9 cellular contexts compared by ENCODE assay signal in genomic region chr7:73681031-73681430, GRCh38. TPM values are rescaled to one million over a fixed set of nuclear protein-coding genes. Genes with fewer than 3 reads are reported as not detected.
DNase-seq lines count a peak whose midpoint lies in the region; ATAC-seq and TF ChIP-seq lines count a peak whose summit lies in the region.
"Had no signal": no experiment of that assay in that cellular context is flagged by ENCODE, and none has a peak within 500 bp of the region (broad histone marks: within the 10 kb centered on the region; RNA-seq: fewer than 3 reads in every experiment).

No MANE protein-coding gene starts in this region.

- H3K36me3 ChIP-seq in Caco-2 (ENCODE audit: control insufficient read depth, insufficient read depth, low read length): peaks cover 3% of the 10 kb centered on the region; the same call in 1 of the 2 replicates
- no peaks in the 10 kb centered on the region for H3K36me3 ChIP-seq in Loucy (ENCODE audit: insufficient read depth, low read length)
- no peaks in the 10 kb centered on the region for H3K36me3 ChIP-seq in mammary epithelial cell (ENCODE audit: insufficient read depth, low read length)
- H3K36me3 ChIP-seq in spleen: peaks cover 0 to 29% (median 9%) of the 10 kb centered on the region in 6 donors

- WGBS in mammary epithelial cell (ENCODE audit: low coverage, missing lambda C conversion rate): 82% methylated on average over 8 of the region's 8 CpGs
- WGBS in spleen, 5 donors: 74 to 91% (median 80%) methylated on average over 8 of the region's 8 CpGs

- H3K9me3 ChIP-seq in Caco-2: no peaks in the 10 kb centered on the region
- no peaks in the 10 kb centered on the region for H3K9me3 ChIP-seq in Loucy (ENCODE audit: insufficient read depth, low read depth, low read length)
- H3K9me3 ChIP-seq in mammary epithelial cell (replicated peaks; ENCODE audit: insufficient read depth, low read length): no peaks in the 10 kb centered on the region
- no peaks in the 10 kb centered on the region for H3K9me3 ChIP-seq in spleen

- H3K27ac ChIP-seq in mammary epithelial cell (ENCODE audit: insufficient read depth, low read depth, low read length) (no peak overlapping the region), spleen (no peak overlapping the region)

- H3K27me3 ChIP-seq in Caco-2 (replicated peaks; ENCODE audit: control insufficient read depth, insufficient read depth, low read length) (no peaks in the 10 kb centered on the region), Loucy (ENCODE audit: insufficient read depth, low read length, poor library complexity, severe bottlenecking) (no peaks in the 10 kb centered on the region), mammary epithelial cell (ENCODE audit: insufficient read depth, low read length) (no peaks in the 10 kb centered on the region), spleen (replicated peaks in 1 of 7) (no peaks in the 10 kb centered on the region)

- H3K79me2 ChIP-seq in Loucy (ENCODE audit: insufficient read depth, low read length) (peaks cover 61% of the 10 kb centered on the region), mammary epithelial cell (ENCODE audit: insufficient read depth, low read length) (peaks cover 73% of the 10 kb centered on the region)

- H3K4me2 ChIP-seq in Loucy (ENCODE audit: low read depth, low read length, poor library complexity, severe bottlenecking) (peak overlapping the region; percentile 99), mammary epithelial cell (ENCODE audit: insufficient read depth, low read depth, low read length) (peak overlapping the region; percentile 92)

- H3F3A ChIP-seq in Loucy (ENCODE audit: low read depth): no peaks in the 10 kb centered on the region

- no peak overlapping the region for H3K27ac Mint-ChIP-seq in Caco-2 (ENCODE audit: unreplicated experiment)
- H3K27ac Mint-ChIP-seq in natural killer cell treated with Interleukin-12 subunit alpha and Interleukin-12 subunit beta and Interleukin-15 and Interleukin-18, amount 100 ng/mL, for 72 hours: no peak overlapping the region

- no peaks in the 10 kb centered on the region for H3K27me3 Mint-ChIP-seq in Caco-2 (ENCODE audit: insufficient read depth, unreplicated experiment)
- H3K27me3 Mint-ChIP-seq in natural killer cell treated with Interleukin-12 subunit alpha and Interleukin-12 subunit beta and Interleukin-15 and Interleukin-18, amount 100 ng/mL, for 72 hours: no peaks in the 10 kb centered on the region

- POLR2A ChIA-PET in Caco-2 (lab: Charles Lee): no interaction called here

- CTCF ChIA-PET in Caco-2 (lab: Charles Lee) (no interaction called here), mammary epithelial cell (lab: Charles Lee; ENCODE audit: low non-redundant PET) (interaction anchor here (0.6 kb wide), 1 partner anchor 141 kb away, joined by 3 read pairs; no protein-coding TSS in a partner anchor)

- dilution Hi-C loops in mammary epithelial cell (cut with HindIII; ENCODE audit: low sequenced_read_pairs): no loop called here

- TF ChIP-seq CTCF in Caco-2 (IDR thresholded peaks at IDR 0.05; ENCODE audit: insufficient read depth in 1 of 2, low read depth in 1 of 2, low read length in 1 of 2, severe bottlenecking in 1 of 2, unreplicated experiment in 1 of 2) (no peak), Loucy (conservative IDR thresholded peaks at IDR 0.05; ENCODE audit: low read length) (no peak), mammary epithelial cell (conservative IDR thresholded peaks at IDR 0.05 in 1 of 2, IDR thresholded peaks at IDR 0.05 in 1 of 2; ENCODE audit: extremely low read depth in 1 of 2, insufficient read depth in 1 of 2, low read depth in 1 of 2, low read length in 2 of 2) (no peak), spleen (IDR thresholded peaks at IDR 0.05 in 8 of 11, conservative IDR thresholded peaks at IDR 0.05 in 3 of 11) (no peak)

- intact Hi-C loops in Caco-2 (cut with micrococcal nuclease; ENCODE audit: unreplicated experiment): no loop called here
- intact Hi-C loops in mammary epithelial cell (cut with micrococcal nuclease): loop anchor here (5.0 kb wide), 2 partner anchors 54 to 69 kb away; no protein-coding TSS in a partner anchor
- intact Hi-C loops in spleen (cut with DNase I; ENCODE audit: low total_unique reads): loop anchor here (10.0 kb wide), 1 partner anchor 54 kb away; the partner anchor contains the start of gene ABHD11

- H3K4me1 ChIP-seq in Caco-2 (peaks cover 11% of the 10 kb centered on the region; the same call in 1 of the 2 replicates), Loucy (ENCODE audit: insufficient read depth, low read length, poor library complexity, severe bottlenecking) (peaks cover 16% of the 10 kb centered on the region), mammary epithelial cell (ENCODE audit: insufficient read depth, low read length) (peaks cover 13% of the 10 kb centered on the region), spleen (peaks cover 20 to 65% (median 42%) of the 10 kb centered on the region in 6 donors)

- DNase-seq in Caco-2: no peak
- peak; percentile 56 for DNase-seq in mammary epithelial cell
- DNase-seq in natural killer cell treated with Interleukin-12 subunit alpha and Interleukin-12 subunit beta and Interleukin-15 and Interleukin-18, amount 100 ng/mL, for 72 hours (ENCODE audit: low spot score): no peak
- no peak for DNase-seq in spleen
- DNase-seq in KG1 (lab: John Stamatoyannopoulos, UW): no peak
- DNase-seq in effector CD4-positive, alpha-beta T cell: no peak
- DNase-seq: NCI-H510A treated with DMSO at 0.1 percent for 48 hours had no signal

- peak overlapping the region; percentile 93 for H3K4me3 Mint-ChIP-seq in Caco-2 (ENCODE audit: unreplicated experiment)
- peak overlapping the region; percentile 94 for H3K4me3 Mint-ChIP-seq in natural killer cell treated with Interleukin-12 subunit alpha and Interleukin-12 subunit beta and Interleukin-15 and Interleukin-18, amount 100 ng/mL, for 72 hours

- no peaks in the 10 kb centered on the region for H3K9me3 Mint-ChIP-seq in Caco-2 (ENCODE audit: unreplicated experiment)
- no peaks in the 10 kb centered on the region for H3K9me3 Mint-ChIP-seq in natural killer cell treated with Interleukin-12 subunit alpha and Interleukin-12 subunit beta and Interleukin-15 and Interleukin-18, amount 100 ng/mL, for 72 hours

- BruUV-seq in Caco-2 (replicated peaks; lab: Mats Ljungman, UMichigan) (no TSS peak), mammary epithelial cell (replicated peaks; lab: Mats Ljungman, UMichigan) (no TSS peak)

- H2AFZ ChIP-seq in Loucy (ENCODE audit: low read length) (no peak overlapping the region), mammary epithelial cell (ENCODE audit: low read depth, low read length) (no peak overlapping the region)

- H4K20me1 ChIP-seq in Loucy (ENCODE audit: insufficient read depth, low read length, poor library complexity, severe bottlenecking): peaks cover 17% of the 10 kb centered on the region
- no peaks in the 10 kb centered on the region for H4K20me1 ChIP-seq in mammary epithelial cell (ENCODE audit: insufficient read depth, low read length)

- no peak for TF ChIP-seq POLR2A in spleen (IDR thresholded peaks at IDR 0.05)

- no peaks in the 10 kb centered on the region for H3K9me2 ChIP-seq in Loucy (replicated peaks; ENCODE audit: low read depth, low read length)

- H3K36me3 Mint-ChIP-seq in Caco-2 (ENCODE audit: insufficient read depth, unreplicated experiment): peaks cover 36% of the 10 kb centered on the region
- peaks cover under 1% of the 10 kb centered on the region for H3K36me3 Mint-ChIP-seq in natural killer cell treated with Interleukin-12 subunit alpha and Interleukin-12 subunit beta and Interleukin-15 and Interleukin-18, amount 100 ng/mL, for 72 hours

- H3K4me3 ChIP-seq in Caco-2 (ENCODE audit: low read depth, low read length) (no peak overlapping the region), Loucy (ENCODE audit: low read length, poor library complexity, severe bottlenecking) (peak overlapping the region; percentile 24), mammary epithelial cell (replicated peaks in 1 of 3; ENCODE audit: insufficient read depth in 1 of 3, low read depth in 2 of 3, low read length in 3 of 3) (no peak overlapping the region), spleen (no peak overlapping the region)

- H3K9ac ChIP-seq in Loucy (ENCODE audit: low read depth, low read length, poor library complexity, severe bottlenecking) (peak overlapping the region; percentile 14), mammary epithelial cell (ENCODE audit: insufficient read depth, low read length) (no peak overlapping the region)

- H3K4me1 Mint-ChIP-seq in Caco-2 (ENCODE audit: low read depth, unreplicated experiment): peaks cover 7% of the 10 kb centered on the region
- H3K4me1 Mint-ChIP-seq in natural killer cell treated with Interleukin-12 subunit alpha and Interleukin-12 subunit beta and Interleukin-15 and Interleukin-18, amount 100 ng/mL, for 72 hours (ENCODE audit: low read depth in 2 of 2): peaks cover 20 to 25% of the 10 kb centered on the region in 2 donors

- ATAC-seq in natural killer cell treated with Interleukin-12 subunit alpha and Interleukin-12 subunit beta and Interleukin-15 and Interleukin-18, amount 100 ng/mL, for 72 hours: no peak
- ATAC-seq in GM18867 (IDR thresholded peaks at IDR 0.05; ENCODE audit: unreplicated experiment): no peak

- in situ Hi-C loops in mammary epithelial cell (cut with MboI; ENCODE audit: low sequenced_read_pairs in 2 of 2): no loop called here

RNA-seq across cellular contexts. Expression of gene DNAJC30, which starts 2.2 kb away (rescaled TPM):
- total RNA-seq in Caco-2 (2022) (15.5 and 15.9 TPM in 2 replicates), mammary epithelial cell (10 to 100 TPM in 1 of 2 donors, 1 to 10 TPM in 1; 3.0 to 11.1 TPM), spleen (10 to 100 TPM in 2 of 7 donors, 1 to 10 TPM in 5; 5.6 to 12.7 (median 8.6) TPM)
- polyA plus RNA-seq in mammary epithelial cell (5.7 TPM), spleen (10 to 100 TPM in 1 of 3 donors, 1 to 10 TPM in 2; 6.1 to 10.3 (median 8.7) TPM)
- polyA minus RNA-seq in mammary epithelial cell: 5.7 TPM
- 1 to 10 TPM; 8.0 to 9.2 TPM for total RNA-seq in natural killer cell treated with Interleukin-12 subunit alpha and Interleukin-12 subunit beta and Interleukin-15 and Interleukin-18, amount 100 ng/mL, for 72 hours

RNA-seq across cellular contexts. Expression of gene BUD23, which starts 2.4 kb away (rescaled TPM):
- total RNA-seq in Caco-2 (2022) (138 and 144 TPM in 2 replicates), mammary epithelial cell (10 to 100 TPM; 36.0 to 57.6 TPM), spleen (10 to 100 TPM; 44.2 to 54.8 (median 54.0) TPM)
- polyA plus RNA-seq in mammary epithelial cell (77.9 TPM), spleen (10 to 100 TPM; 62.5 to 71.4 (median 70.7) TPM)
- 102 TPM for polyA minus RNA-seq in mammary epithelial cell
- 10 to 100 TPM; 76.4 to 99.9 TPM for total RNA-seq in natural killer cell treated with Interleukin-12 subunit alpha and Interleukin-12 subunit beta and Interleukin-15 and Interleukin-18, amount 100 ng/mL, for 72 hours

RNA-seq across cellular contexts. Expression of gene VPS37D, which starts 13.4 kb away (rescaled TPM):
- total RNA-seq in Caco-2 (2022) (1.9 and 2.7 TPM in 2 replicates), mammary epithelial cell (1 to 10 TPM; 1.1 to 3.7 TPM), spleen (1 to 10 TPM in 4 of 7 donors, under 1 TPM in 3; 0.23 to 1.6 (median 1.0) TPM)
- polyA plus RNA-seq in mammary epithelial cell (0.61 TPM), spleen (1 to 10 TPM in 1 of 3 donors, under 1 TPM in 2; 0.80 to 1.0 (median 0.86) TPM)
- polyA minus RNA-seq in mammary epithelial cell: not detected
- total RNA-seq in natural killer cell treated with Interleukin-12 subunit alpha and Interleukin-12 subunit beta and Interleukin-15 and Interleukin-18, amount 100 ng/mL, for 72 hours: under 1 TPM; 0.25 to 0.36 TPM

RNA-seq across cellular contexts. Expression of gene STX1A, which starts 38.4 kb away (rescaled TPM):
- total RNA-seq in Caco-2 (2022) (26.4 and 28.6 TPM in 2 replicates), mammary epithelial cell (10 to 100 TPM in 1 of 2 donors, 1 to 10 TPM in 1; 6.8 to 39.7 TPM), spleen (1 to 10 TPM; 4.2 to 7.8 (median 5.6) TPM)
- polyA plus RNA-seq in mammary epithelial cell (30.5 TPM), spleen (1 to 10 TPM; 1.3 to 3.1 (median 1.8) TPM)
- 30.8 TPM for polyA minus RNA-seq in mammary epithelial cell
- 10 to 100 TPM; 17.8 to 23.2 TPM for total RNA-seq in natural killer cell treated with Interleukin-12 subunit alpha and Interleukin-12 subunit beta and Interleukin-15 and Interleukin-18, amount 100 ng/mL, for 72 hours

RNA-seq across cellular contexts. Expression of gene MLXIPL, which starts 56.7 kb away (rescaled TPM):
- 15.6 and 19.8 TPM in 2 replicates for total RNA-seq in Caco-2 (2022)
- 1 to 10 TPM in 1 of 2 donors, not detected in 1; 1.5 TPM for total RNA-seq in mammary epithelial cell
- polyA plus RNA-seq in mammary epithelial cell: 0.10 TPM
- not detected for polyA minus RNA-seq in mammary epithelial cell
- under 1 TPM in 1 of 2 donors, not detected in 1; 0.43 TPM for total RNA-seq in natural killer cell treated with Interleukin-12 subunit alpha and Interleukin-12 subunit beta and Interleukin-15 and Interleukin-18, amount 100 ng/mL, for 72 hours
- under 1 TPM in 1 of 7 donors, not detected in 6; 0.23 TPM for total RNA-seq in spleen
- under 1 TPM; 0.09 to 0.20 (median 0.13) TPM for polyA plus RNA-seq in spleen
